In the genomic region with DNA sequence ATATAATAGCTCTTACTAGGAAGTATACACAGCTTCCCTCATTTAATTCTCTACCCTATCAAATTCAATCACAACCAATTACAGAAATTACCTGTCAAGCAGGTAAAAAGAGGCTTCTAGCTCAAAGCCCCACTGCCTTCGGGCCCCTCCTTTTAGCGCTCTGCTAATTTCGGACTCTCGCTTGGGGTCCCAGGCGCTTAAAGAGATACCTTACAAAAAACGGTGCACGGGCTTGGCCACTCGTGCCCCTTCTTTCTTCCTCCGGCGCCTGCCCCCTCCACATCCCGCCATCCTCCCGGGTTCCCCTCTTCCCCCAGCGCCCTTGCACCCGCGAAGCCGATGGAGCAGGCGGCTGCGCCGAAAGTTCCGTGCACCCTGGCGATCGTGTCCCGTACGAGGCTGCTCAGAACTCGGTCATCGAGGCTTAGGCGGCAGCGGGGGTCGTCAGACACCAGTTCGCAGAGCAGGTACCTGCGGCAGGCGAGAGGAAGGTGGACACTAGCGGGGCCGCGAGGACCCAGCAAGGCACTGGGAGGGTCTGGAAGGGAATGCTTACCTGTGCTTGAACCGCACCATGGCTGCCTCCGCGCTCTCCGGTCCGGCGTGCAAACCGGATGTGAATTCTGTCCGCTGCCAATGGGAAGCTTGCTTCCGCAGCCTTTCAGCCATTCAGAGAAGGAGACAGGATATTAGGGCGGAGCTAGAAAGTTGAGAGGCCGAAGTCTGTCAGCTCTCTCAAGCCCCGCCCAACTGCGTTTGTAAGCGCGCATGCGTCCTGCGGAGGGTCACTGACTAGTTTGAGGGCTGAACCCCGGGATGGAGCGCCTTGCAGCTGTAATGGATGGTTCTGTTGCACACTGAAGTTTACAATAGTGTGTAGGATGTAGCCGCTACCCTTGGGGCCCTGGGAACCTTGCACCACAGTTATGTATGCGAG, we compare ENCODE assay signal across 8 cellular contexts.
DNase-seq lines count a peak whose midpoint lies in the region; ATAC-seq lines count a peak whose summit lies in the region.

A gene with protein sequence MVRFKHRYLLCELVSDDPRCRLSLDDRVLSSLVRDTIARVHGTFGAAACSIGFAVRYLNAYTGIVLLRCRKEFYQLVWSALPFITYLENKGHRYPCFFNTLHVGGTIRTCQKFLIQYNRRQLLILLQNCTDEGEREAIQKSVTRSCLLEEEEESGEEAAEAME (minus strand): TSS at position 616 of the 937 bp plus-strand sequence. CDS start 40 bp downstream, at position 576.

- H3K9ac ChIP-seq in BLaER1 treated with 17β-estradiol and CSF1 and Interleukin-3, amounts not matched to agents 10 nM and 100 nM: peak within 1 kb of the TSS; percentile 71 to 83 (median 81)

- peaks cover 36 to 42% (median 41%) of the 10 kb centered on the region in 11 experiments for H3K36me3 ChIP-seq in BLaER1 treated with 17β-estradiol and CSF1 and Interleukin-3, amounts not matched to agents 10 nM and 100 nM

- H3K4me1 ChIP-seq in BLaER1 treated with 17β-estradiol and CSF1 and Interleukin-3, amounts not matched to agents 10 nM and 100 nM: peaks cover 14 to 28% (median 24%) of the 10 kb centered on the region in 10 experiments

- H3K4me2 ChIP-seq in BLaER1 treated with 17β-estradiol and CSF1 and Interleukin-3, amounts not matched to agents 10 nM and 100 nM: peak within 1 kb of the TSS; percentile 87 to 96 (median 89)

- ATAC-seq in GM19351 (IDR thresholded peaks at IDR 0.05; ENCODE audit: unreplicated experiment): peak; percentile 92
- peak; percentile 92 for ATAC-seq in HG03521 (IDR thresholded peaks at IDR 0.05; ENCODE audit: unreplicated experiment)

- peaks cover 0 to 45% (median 30%) of the 10 kb centered on the region in 11 experiments; a peak in 17 of 22 replicates for H4K20me1 ChIP-seq in BLaER1 treated with 17β-estradiol and CSF1 and Interleukin-3, amounts not matched to agents 10 nM and 100 nM

- H3K27ac ChIP-seq in BLaER1 treated with 17β-estradiol and CSF1 and Interleukin-3, amounts not matched to agents 10 nM and 100 nM: peak within 1 kb of the TSS in 10 of 11 experiments; percentile 31 to 70 (median 56); a peak in 19 of 22 replicates

- H3K27me3 ChIP-seq in BLaER1 treated with 17β-estradiol and CSF1 and Interleukin-3, amounts not matched to agents 10 nM and 100 nM: peaks cover 27 to 37% (median 30%) of the 10 kb centered on the region in 11 experiments

- H3K9me3 ChIP-seq in BLaER1 treated with 17β-estradiol and CSF1 and Interleukin-3, amounts not matched to agents 10 nM and 100 nM (replicated peaks in 1 of 11): no peaks in the 10 kb centered on the region

- H3K4me3 ChIP-seq in BLaER1 treated with 17β-estradiol and CSF1 and Interleukin-3, amounts not matched to agents 10 nM and 100 nM: peak within 1 kb of the TSS; percentile 77 to 90 (median 83)

- DNase-seq in NCI-H748 (lab: John Stamatoyannopoulos, UW; ENCODE audit: unreplicated experiment): peak; percentile 99
- peak; percentile 87 for DNase-seq in activated CD4-positive, alpha-beta T cell treated with anti-CD3 and anti-CD28 coated beads, Interleukin-2, amount 50 U/mL, for 1 hour
- DNase-seq in dedifferentiated amniotic fluid mesenchymal stem cell (ENCODE audit: extremely low spot score): peak; percentile 99
- peak; percentile 99 for DNase-seq in left kidney (ENCODE audit: low read depth, low spot score)
- peak; percentile 94 to 95 for DNase-seq in stimulated activated CD4-positive, alpha-beta T cell treated with anti-CD3 and anti-CD28 coated beads, Interleukin-2, amount 100 ng/mL, for 24 hours

Comparison
In these comparisons a context has a peak if more than half of its experiments do, and no peak if none do; other contexts are left out.
1. Peak in every context shown above with its lines: DNase-seq, ATAC-seq, H3K4me3 ChIP-seq and H3K27ac ChIP-seq.